Comparison of ENCODE assay signal across 1 cellular context in genomic region chr19:35558400-35559280, GRCh38.
TF ChIP-seq lines count a peak whose summit lies in the region.

No MANE protein-coding gene starts in this region.

TF ChIP-seq in endothelial cell of umbilical vein, 7 proteins besides CTCF, POLR2A, EP300 and RAD21 (continued from another document):
- TF ChIP-seq JUN (IDR thresholded peaks at IDR 0.05; ENCODE audit: borderline replicate concordance, insufficient read depth, insufficient read length, low read depth) (no peak), FOS (IDR thresholded peaks at IDR 0.05; ENCODE audit: borderline replicate concordance, insufficient read depth, low read length) (no peak), EZH2 (IDR thresholded peaks at IDR 0.05; ENCODE audit: borderline replicate concordance, low read depth, low read length, severe bottlenecking) (no peak)
- TF ChIP-seq, protein P1, sequence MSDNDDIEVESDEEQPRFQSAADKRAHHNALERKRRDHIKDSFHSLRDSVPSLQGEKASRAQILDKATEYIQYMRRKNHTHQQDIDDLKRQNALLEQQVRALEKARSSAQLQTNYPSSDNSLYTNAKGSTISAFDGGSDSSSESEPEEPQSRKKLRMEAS (IDR thresholded peaks at IDR 0.05; ENCODE audit: insufficient read depth, insufficient read length), result no peak
